Comparison of ENCODE assay signal across 1 cellular context in genomic region chr7:47893238-47893637, GRCh38.
TF ChIP-seq lines count a peak whose summit lies in the region.

No MANE protein-coding gene starts in this region.

TF ChIP-seq in SK-N-SH, 30 proteins besides CTCF, POLR2A, EP300 and RAD21 (continued from another document):
- TF ChIP-seq REST (IDR thresholded peaks at IDR 0.05; ENCODE audit: low read depth, low read length) (no peak), JUND (IDR thresholded peaks at IDR 0.05) (no peak), NFIC (IDR thresholded peaks at IDR 0.05; ENCODE audit: borderline replicate concordance) (no peak), FOXM1 (IDR thresholded peaks at IDR 0.05; ENCODE audit: low read depth) (no peak), CHD2 (IDR thresholded peaks at IDR 0.05; ENCODE audit: low read length, partially characterized antibody) (no peak), USF1 (IDR thresholded peaks at IDR 0.05; ENCODE audit: borderline replicate concordance, low read depth) (no peak), GABPA (IDR thresholded peaks at IDR 0.05; ENCODE audit: low read depth) (no peak), MEF2A (IDR thresholded peaks at IDR 0.05; ENCODE audit: borderline replicate concordance, low read depth) (no peak), FOXJ3 (CRISPR knock-in tag; IDR thresholded peaks at IDR 0.05) (no peak), YY1 (IDR thresholded peaks at IDR 0.05; ENCODE audit: low read depth) (no peak), POLR2AphosphoS5 (IDR thresholded peaks at IDR 0.05; ENCODE audit: low read depth, low read length) (no peak), ELF1 (IDR thresholded peaks at IDR 0.05) (no peak), SIN3A (IDR thresholded peaks at IDR 0.05; ENCODE audit: borderline replicate concordance, low read depth, low read length) (no peak), EZH2phosphoT487 (IDR thresholded peaks at IDR 0.05; ENCODE audit: borderline replicate concordance, low read depth) (no peak), FOSL2 (IDR thresholded peaks at IDR 0.05; ENCODE audit: borderline replicate concordance, low read depth) (no peak), IRF3 (IDR thresholded peaks at IDR 0.05; ENCODE audit: low read depth, low read length) (no peak)
